ENCODE assay signal across 8 cellular contexts in the genomic region with DNA sequence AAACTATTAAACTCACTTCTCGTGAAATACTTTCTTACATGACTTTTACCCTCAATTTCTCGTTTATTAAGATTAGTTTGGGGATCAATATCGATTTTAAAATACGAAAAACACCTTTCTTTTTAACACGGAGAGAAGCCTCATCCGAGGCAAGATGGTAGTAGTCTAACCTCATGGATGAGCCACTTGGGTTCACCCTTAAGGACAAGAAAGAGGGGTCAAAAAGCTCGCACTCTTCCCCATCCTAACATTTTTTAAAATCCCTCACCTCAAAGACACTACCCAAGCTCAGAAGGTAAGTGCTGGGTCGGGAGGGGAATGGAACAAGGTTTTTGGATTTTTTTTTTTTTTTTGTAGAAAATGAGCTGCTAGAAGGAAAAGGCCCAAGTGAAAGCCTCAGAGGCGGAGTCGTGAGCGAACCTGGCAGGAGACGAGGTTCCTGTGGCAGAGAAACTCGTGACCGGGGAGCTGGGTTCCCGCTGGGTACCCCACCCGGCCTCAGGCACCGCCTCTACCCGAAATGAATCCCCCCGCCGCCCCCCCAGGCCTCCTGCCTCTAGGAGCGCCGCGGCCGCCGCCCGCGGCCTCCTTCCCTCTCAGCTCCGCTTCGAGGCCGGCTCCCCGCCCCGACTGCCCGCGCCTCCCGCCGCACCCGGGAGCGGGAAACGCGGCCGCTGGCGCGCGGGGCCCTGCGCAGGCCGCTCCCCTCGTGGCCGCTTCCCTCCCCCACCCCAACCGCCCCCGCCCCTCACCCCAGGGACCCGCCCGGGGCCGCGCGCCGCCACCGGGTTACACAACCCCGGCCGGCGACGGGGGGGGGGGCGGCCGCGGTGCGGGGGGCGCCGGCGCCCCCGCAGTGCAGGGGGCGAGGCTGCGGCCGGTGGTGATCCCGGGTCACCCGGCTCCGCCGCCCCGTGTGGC. TPM values are rescaled to one million over a fixed set of nuclear protein-coding genes. Genes with fewer than 3 reads are reported as not detected.
DNase-seq lines count a peak whose midpoint lies in the region; ATAC-seq and TF ChIP-seq lines count a peak whose summit lies in the region.

No MANE protein-coding gene starts in this region.

- ATAC-seq in heart right ventricle (peak in 6 of 8 donors; percentile 3 to 28 (median 6)), HG03457 (IDR thresholded peaks at IDR 0.05; ENCODE audit: unreplicated experiment) (no peak)

- H3K36me3 Mint-ChIP-seq in Caco-2 (ENCODE audit: insufficient read depth, unreplicated experiment): peaks cover 72% of the 10 kb centered on the region
- H3K36me3 Mint-ChIP-seq in type B pancreatic cell: peaks cover 17% of the 10 kb centered on the region

- H3K79me2 ChIP-seq in SU-DHL-6 (ENCODE audit: insufficient read depth, low read length): peaks cover 62% of the 10 kb centered on the region

- H4K20me1 ChIP-seq in SU-DHL-6 (ENCODE audit: low read depth, low read length): peaks cover 45% of the 10 kb centered on the region

- H3K4me3 Mint-ChIP-seq in Caco-2 (ENCODE audit: unreplicated experiment): peak overlapping the region; percentile 94
- H3K4me3 Mint-ChIP-seq in type B pancreatic cell: peak overlapping the region; percentile 100

- H3K4me3 ChIP-seq in Caco-2 (ENCODE audit: low read depth, low read length): peak overlapping the region; percentile 100
- peak overlapping the region; percentile 94 for H3K4me3 ChIP-seq in SU-DHL-6 (ENCODE audit: insufficient read depth, low read length, poor library complexity, severe bottlenecking)
- H3K4me3 ChIP-seq in heart right ventricle: peak overlapping the region; percentile 73 to 99 (median 95)

- CTCF ChIA-PET in Caco-2 (lab: Charles Lee): interaction anchor here (0.6 to 1.1 kb wide), 6 partner anchors 17 to 1030 kb away, joined by 3 to 7 read pairs (median 4); no protein-coding TSS in a partner anchor

- H3K9me3 Mint-ChIP-seq in Caco-2 (ENCODE audit: unreplicated experiment) (no peaks in the 10 kb centered on the region), type B pancreatic cell (no peaks in the 10 kb centered on the region)

- H3K4me1 Mint-ChIP-seq in Caco-2 (ENCODE audit: low read depth, unreplicated experiment) (peaks cover 13% of the 10 kb centered on the region), type B pancreatic cell (ENCODE audit: unreplicated experiment) (peaks cover 27% of the 10 kb centered on the region)

- TF ChIP-seq CTCF in Caco-2 (IDR thresholded peaks at IDR 0.05; ENCODE audit: insufficient read depth in 1 of 2, low read depth in 1 of 2, low read length in 1 of 2, severe bottlenecking in 1 of 2, unreplicated experiment in 1 of 2) (no peak), SU-DHL-6 (IDR thresholded peaks at IDR 0.05; ENCODE audit: insufficient read depth, low read length, poor library complexity, severe bottlenecking) (no peak), heart right ventricle (IDR thresholded peaks at IDR 0.05) (no peak), type B pancreatic cell (conservative IDR thresholded peaks at IDR 0.05) (no peak)

- H2AFZ ChIP-seq in SU-DHL-6 (ENCODE audit: low read depth, low read length, severe bottlenecking): no peak overlapping the region

- DNase-seq in Caco-2 (peak in 1 of 2 experiments; percentile 48), HPDE6-E6E7 (ENCODE audit: extremely low spot score) (peak; percentile 12), heart right ventricle (peak; percentile 64 to 70), posterior vena cava (ENCODE audit: low spot score) (peak; percentile 90), type B pancreatic cell (ENCODE audit: extremely low spot score, unreplicated experiment) (no peak)

- POLR2A ChIA-PET in Caco-2 (lab: Charles Lee): interaction anchor here (0.5 to 0.6 kb wide), 4 partner anchors 34 to 763 kb away, joined by 3 to 5 read pairs (median 4); no protein-coding TSS in a partner anchor

- H3K36me3 ChIP-seq in Caco-2 (ENCODE audit: control insufficient read depth, insufficient read depth, low read length) (no peaks in the 10 kb centered on the region), SU-DHL-6 (ENCODE audit: low read length) (peaks cover 22% of the 10 kb centered on the region), heart right ventricle (peaks cover 0 to 30% (median 3%) of the 10 kb centered on the region in 9 donors)

- H3K9me3 ChIP-seq in Caco-2 (no peaks in the 10 kb centered on the region), SU-DHL-6 (ENCODE audit: insufficient read depth, low read length) (no peaks in the 10 kb centered on the region), heart right ventricle (no peaks in the 10 kb centered on the region)

- H3K27ac Mint-ChIP-seq in Caco-2 (ENCODE audit: unreplicated experiment) (peak overlapping the region; percentile 96), type B pancreatic cell (peak overlapping the region; percentile 100)

- no peaks in the 10 kb centered on the region for H3K9me2 ChIP-seq in SU-DHL-6 (replicated peaks; ENCODE audit: insufficient read depth, low read length)

- H3K4me2 ChIP-seq in SU-DHL-6 (ENCODE audit: low read depth, low read length, poor library complexity, severe bottlenecking): peak overlapping the region; percentile 96

- H3F3A ChIP-seq in SU-DHL-6 (ENCODE audit: insufficient read depth): peaks cover 38% of the 10 kb centered on the region

- H3K27ac ChIP-seq in SU-DHL-6 (ENCODE audit: low read depth, low read length) (peak overlapping the region; percentile 91), adipose tissue (ENCODE audit: low read depth, low read length) (peak overlapping the region; percentile 97), heart right ventricle (peak overlapping the region; percentile 90 to 100 (median 99))

- intact Hi-C loops in Caco-2 (cut with micrococcal nuclease; ENCODE audit: unreplicated experiment) (loop anchor here (5.0 kb wide), 1 partner anchor 300 kb away; the partner anchor contains the start of gene ANKRD13B), heart right ventricle (cut with DNase I) (loop anchor here in 6 of 10 donors (1.0 to 5.0 kb wide), 5 partner anchors 35 to 147 kb away; no protein-coding TSS in a partner anchor), posterior vena cava (cut with DNase I) (loop anchor here (5.0 to 10.0 kb wide), 2 partner anchors 138 to 145 kb away; no protein-coding TSS in a partner anchor)

- peak overlapping the region; percentile 94 for H3K9ac ChIP-seq in SU-DHL-6 (ENCODE audit: low read length)

- peaks cover 11% of the 10 kb centered on the region for H3K4me1 ChIP-seq in Caco-2
- peaks cover 15 to 59% (median 52%) of the 10 kb centered on the region in 9 donors for H3K4me1 ChIP-seq in heart right ventricle

- H3K27me3 ChIP-seq in Caco-2 (replicated peaks; ENCODE audit: control insufficient read depth, insufficient read depth, low read length): no peaks in the 10 kb centered on the region
- no peaks in the 10 kb centered on the region for H3K27me3 ChIP-seq in SU-DHL-6 (ENCODE audit: low read length)
- no peaks in the 10 kb centered on the region for H3K27me3 ChIP-seq in heart right ventricle

- WGBS in adipose tissue, 3 donors: 0 to 1% (median 1%) methylated on average over 41 to 77 of the region's 77 CpGs
- WGBS in heart right ventricle, 2 donors: 1% methylated on average over 39 to 76 of the region's 77 CpGs

- no TSS peak for BruUV-seq in Caco-2 (replicated peaks; lab: Mats Ljungman, UMichigan)

- H3K27me3 Mint-ChIP-seq in Caco-2 (ENCODE audit: insufficient read depth, unreplicated experiment): no peaks in the 10 kb centered on the region
- peaks cover 3% of the 10 kb centered on the region for H3K27me3 Mint-ChIP-seq in type B pancreatic cell

RNA-seq across cellular contexts. Expression of gene NUFIP2, which starts 1.6 kb away (rescaled TPM):
- total RNA-seq in Caco-2 (2022): 105 and 114 TPM in 2 replicates
- 10 to 100 TPM in 1 of 3 donors, 1 to 10 TPM in 2; 4.9 to 11.6 (median 8.9) TPM for polyA plus RNA-seq in adipose tissue
- 10 to 100 TPM; 32.1 to 58.3 (median 39.6) TPM for total RNA-seq in heart right ventricle
- 10 to 100 TPM in 1 of 2 donors, 1 to 10 TPM in 1; 7.1 to 11.5 TPM for polyA plus RNA-seq in heart right ventricle
- total RNA-seq in posterior vena cava: 10 to 100 TPM; 39.6 to 46.9 TPM
- 56.0 and 63.6 TPM in 2 replicates for total RNA-seq in type B pancreatic cell (ENCODE audit: low replicate concordance)

RNA-seq across cellular contexts. Expression of gene CRYBA1, which starts 45.7 kb away (rescaled TPM):
- total RNA-seq in Caco-2 (2022): not detected in 2 replicates
- not detected for polyA plus RNA-seq in adipose tissue
- not detected for total RNA-seq in heart right ventricle
- not detected for polyA plus RNA-seq in heart right ventricle
- total RNA-seq in posterior vena cava: not detected
- 1.4 TPM in 1 of 2 replicates, not detected in the other for total RNA-seq in type B pancreatic cell (ENCODE audit: low replicate concordance)
